19 cellular contexts compared by ENCODE assay signal in the genomic region with DNA sequence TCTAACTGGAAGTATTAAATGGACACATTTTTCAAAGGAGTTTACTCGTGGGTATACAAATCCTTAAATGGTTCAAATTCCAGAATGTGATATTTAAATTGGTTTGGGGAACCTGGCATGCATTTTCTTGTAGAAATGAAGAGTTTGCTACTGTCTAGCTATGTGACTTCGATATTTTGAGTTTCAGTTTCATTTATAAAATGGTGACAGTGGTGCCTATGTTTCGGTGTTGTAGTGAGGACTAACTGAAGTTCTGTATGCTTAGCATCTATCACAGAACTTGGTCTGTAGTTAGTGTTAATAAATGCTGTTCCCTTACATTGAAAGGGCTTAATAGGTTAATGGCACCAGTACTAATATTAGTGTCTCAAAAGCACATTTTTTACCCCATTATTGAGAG.
"Had no signal": no experiment of that assay in that cellular context is flagged by ENCODE, and none has a peak within 500 bp of the region (broad histone marks: within the 10 kb centered on the region; RNA-seq: fewer than 3 reads in every experiment).

No MANE protein-coding gene starts in this region.

- H3K27me3 ChIP-seq: neutrophil, tibial artery, upper lobe of left lung, uterus had no signal

- H3K36me3 ChIP-seq: neutrophil, spleen, tibial artery, upper lobe of left lung, uterus had no signal

- H3K4me1 ChIP-seq: psoas muscle, spleen, tibial artery, upper lobe of left lung, uterus had no signal

- DNase-seq: effector CD8-positive, alpha-beta T cell; foreskin melanocyte; head of caudate nucleus; hippocampal formation; kidney glomerular epithelial cell; mammary epithelial cell; mucosa of descending colon; naive thymus-derived CD8-positive, alpha-beta T cell; psoas muscle; spleen; stimulated activated CD4-positive, alpha-beta T cell treated with anti-CD3 and anti-CD28 coated beads, Interleukin-15, amount 100 ng/mL, for 24 hours; stimulated activated CD4-positive, alpha-beta T cell treated with anti-CD3 and anti-CD28 coated beads, Interleukin-1b, Interleukin-23, amount 100 ng/mL, for 48 hours; stimulated activated CD4-positive, alpha-beta T cell treated with anti-CD3 and anti-CD28 coated beads, Interleukin-4, amount 100 ng/mL, for 24 hours; tibial artery; upper lobe of left lung; uterus had no signal

- H3K9me3 ChIP-seq: mucosa of descending colon, neutrophil, psoas muscle, spleen, tibial artery, upper lobe of left lung, uterus had no signal

- H3K4me3 ChIP-seq: mucosa of descending colon, psoas muscle, spleen, tibial artery, upper lobe of left lung, uterus had no signal

- ATAC-seq: mucosa of descending colon; naive thymus-derived CD8-positive, alpha-beta T cell; psoas muscle; sciatic nerve; stimulated activated memory B cell treated with anti-CD40 and anti-IgM and Interleukin-4, amounts not matched to agents 10 μg/mL and 1 μg/mL and 100 μg/mL, for 72 hours had no signal

- H3K27ac ChIP-seq: neutrophil, psoas muscle, spleen, tibial artery, upper lobe of left lung, uterus had no signal
